ENCODE assay signal across 8 cellular contexts in genomic region chr3:123201557-123202427, GRCh38. TPM values are rescaled to one million over a fixed set of nuclear protein-coding genes. Genes with fewer than 3 reads are reported as not detected.
DNase-seq lines count a peak whose midpoint lies in the region; ATAC-seq and TF ChIP-seq lines count a peak whose summit lies in the region.

Gene SEC22A (plus strand): TSS chr3:123201943. CDS start chr3:123209218, 7,275 bp downstream.

- TF ChIP-seq CTCF in LNCaP clone FGC (IDR thresholded peaks at IDR 0.05; ENCODE audit: control insufficient read depth, extremely low read depth, insufficient read depth): no peak
- no peak for TF ChIP-seq CTCF in RWPE1 (conservative IDR thresholded peaks at IDR 0.05; ENCODE audit: low read depth)

- peak within 1 kb of the TSS; percentile 95 for H3K4me3 Mint-ChIP-seq in activated T-helper 17 cell treated with anti-CD3 and anti-CD28 coated beads, Interleukin-2, amount 50 U/mL, for 72 hours
- H3K4me3 Mint-ChIP-seq in natural killer cell treated with Interleukin-12 subunit alpha and Interleukin-12 subunit beta and Interleukin-15 and Interleukin-18, amount 100 ng/mL, for 72 hours: peak within 1 kb of the TSS; percentile 93

- CTCF ChIA-PET in RWPE1 (lab: Yijun Ruan, JAX): interaction anchor here (0.6 kb wide), 1 partner anchor 27 kb away, joined by 4 read pairs; no protein-coding TSS in a partner anchor

- peak within 1 kb of the TSS; percentile 99 for H3K4me3 ChIP-seq in LNCaP clone FGC (ENCODE audit: low read depth, low read length)

- POLR2A ChIA-PET in RWPE1 (lab: Yijun Ruan, JAX; ENCODE audit: low non-redundant PET): interaction anchor here (0.8 kb wide), 1 partner anchor 618 kb away, joined by 3 read pairs; no protein-coding TSS in a partner anchor

- H3K27ac Mint-ChIP-seq in activated T-helper 17 cell treated with anti-CD3 and anti-CD28 coated beads, Interleukin-2, amount 50 U/mL, for 72 hours: peak within 1 kb of the TSS; percentile 97
- peak within 1 kb of the TSS; percentile 84 to 96 for H3K27ac Mint-ChIP-seq in natural killer cell treated with Interleukin-12 subunit alpha and Interleukin-12 subunit beta and Interleukin-15 and Interleukin-18, amount 100 ng/mL, for 72 hours

- peaks cover 10% of the 10 kb centered on the region for H3K4me1 Mint-ChIP-seq in activated T-helper 17 cell treated with anti-CD3 and anti-CD28 coated beads, Interleukin-2, amount 50 U/mL, for 72 hours
- peaks cover 11 to 16% of the 10 kb centered on the region in 2 donors for H3K4me1 Mint-ChIP-seq in natural killer cell treated with Interleukin-12 subunit alpha and Interleukin-12 subunit beta and Interleukin-15 and Interleukin-18, amount 100 ng/mL, for 72 hours (ENCODE audit: low read depth in 2 of 2)

- DNase-seq in Daoy (ENCODE audit: low read depth): peak; percentile 98
- DNase-seq in GOT3 (lab: John Stamatoyannopoulos, UW): peak; percentile 62
- DNase-seq in LNCaP clone FGC (ENCODE audit: low read depth): peak; percentile 89
- peak; percentile 97 for DNase-seq in RWPE1 (ENCODE audit: low spot score)
- DNase-seq in fibroblast of peridontal ligament (ENCODE audit: extremely low read depth): peak; percentile 84
- DNase-seq in natural killer cell treated with Interleukin-12 subunit alpha and Interleukin-12 subunit beta and Interleukin-15 and Interleukin-18, amount 100 ng/mL, for 72 hours (ENCODE audit: low spot score): peak; percentile 97
- peak; percentile 93 for DNase-seq in stimulated activated naive CD8-positive, alpha-beta T cell treated with anti-CD3 and anti-CD28 coated beads, Interleukin-15, Interleukin-2, amounts not matched to agents 100 U/mL and 50 U/mL, for 24 hours

- ATAC-seq in activated T-helper 17 cell treated with anti-CD3 and anti-CD28 coated beads, Interleukin-2, amount 50 U/mL, for 72 hours (replicated peaks): peak; percentile 99
- peak; percentile 100 for ATAC-seq in natural killer cell treated with Interleukin-12 subunit alpha and Interleukin-12 subunit beta and Interleukin-15 and Interleukin-18, amount 100 ng/mL, for 72 hours
- ATAC-seq in stimulated activated naive CD8-positive, alpha-beta T cell treated with anti-CD3 and anti-CD28 coated beads, Interleukin-15, Interleukin-2, amounts not matched to agents 100 U/mL and 50 U/mL, for 24 hours: peak; percentile 100

- H3K27me3 Mint-ChIP-seq in activated T-helper 17 cell treated with anti-CD3 and anti-CD28 coated beads, Interleukin-2, amount 50 U/mL, for 72 hours: no peaks in the 10 kb centered on the region
- peaks cover 4 to 8% of the 10 kb centered on the region in 2 donors for H3K27me3 Mint-ChIP-seq in natural killer cell treated with Interleukin-12 subunit alpha and Interleukin-12 subunit beta and Interleukin-15 and Interleukin-18, amount 100 ng/mL, for 72 hours

- H3K27ac ChIP-seq in RWPE1: peak within 1 kb of the TSS; percentile 71

- H3K36me3 Mint-ChIP-seq in activated T-helper 17 cell treated with anti-CD3 and anti-CD28 coated beads, Interleukin-2, amount 50 U/mL, for 72 hours (ENCODE audit: low read depth): peaks cover 6% of the 10 kb centered on the region
- peaks cover 4% of the 10 kb centered on the region for H3K36me3 Mint-ChIP-seq in natural killer cell treated with Interleukin-12 subunit alpha and Interleukin-12 subunit beta and Interleukin-15 and Interleukin-18, amount 100 ng/mL, for 72 hours

- no peaks in the 10 kb centered on the region for H3K9me3 Mint-ChIP-seq in activated T-helper 17 cell treated with anti-CD3 and anti-CD28 coated beads, Interleukin-2, amount 50 U/mL, for 72 hours
- peaks cover 2% of the 10 kb centered on the region for H3K9me3 Mint-ChIP-seq in natural killer cell treated with Interleukin-12 subunit alpha and Interleukin-12 subunit beta and Interleukin-15 and Interleukin-18, amount 100 ng/mL, for 72 hours

RNA-seq across cellular contexts. Expression of gene SEC22A, which starts in this region (rescaled TPM):
- 44.9 and 45.1 TPM in 2 replicates for total RNA-seq in Daoy (2014; rRNA removed; shearing (Covaris generic))
- 10 to 100 TPM; 15.9 to 20.1 TPM for total RNA-seq in activated T-helper 17 cell treated with anti-CD3 and anti-CD28 coated beads, Interleukin-2, amount 50 U/mL, for 72 hours
- total RNA-seq in natural killer cell treated with Interleukin-12 subunit alpha and Interleukin-12 subunit beta and Interleukin-15 and Interleukin-18, amount 100 ng/mL, for 72 hours: 10 to 100 TPM; 18.8 to 19.0 TPM

Comparison
In these comparisons a context has a peak if more than half of its experiments do, and no peak if none do; other contexts are left out.
1. Peak in every context shown above with its lines: DNase-seq, ATAC-seq, H3K4me3 ChIP-seq and H3K27ac ChIP-seq.